Comparison of ENCODE assay signal across 9 cellular contexts in the genomic region with DNA sequence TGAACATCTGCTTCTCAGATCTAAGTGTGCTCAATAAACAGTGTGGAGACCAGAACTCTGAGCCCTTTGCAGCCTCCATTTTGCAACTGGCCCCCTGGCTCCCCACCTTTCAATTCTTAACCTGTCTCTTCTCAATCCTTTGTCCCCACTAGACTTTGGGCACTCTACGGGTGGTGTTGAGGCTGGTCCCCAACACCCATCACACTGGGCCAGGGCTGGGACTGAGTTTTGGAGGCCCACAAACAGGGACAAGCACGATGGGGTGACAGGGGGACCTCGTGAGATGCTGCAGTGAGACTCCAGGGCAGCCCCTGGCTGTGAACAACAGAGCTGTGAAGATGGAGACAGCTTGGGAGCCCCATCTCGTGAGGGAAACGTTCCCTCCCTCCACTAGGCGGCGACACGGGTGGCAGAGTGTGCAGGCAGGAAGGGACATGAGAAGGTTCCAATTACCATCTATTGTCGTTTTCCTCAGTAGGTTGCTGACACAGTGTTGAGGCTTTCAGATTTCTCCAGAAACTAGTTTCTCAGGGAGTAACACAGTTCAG. TPM values are rescaled to one million over a fixed set of nuclear protein-coding genes. Genes with fewer than 3 reads are reported as not detected.
A peak's percentile ranks its signal among the peaks of the same experiment; 100 is the strongest.
DNase-seq lines count a peak whose midpoint lies in the region; ATAC-seq and TF ChIP-seq lines count a peak whose summit lies in the region.
"Had no signal": no experiment of that assay in that cellular context is flagged by ENCODE, and none has a peak within 500 bp of the region (broad histone marks: within the 10 kb centered on the region; RNA-seq: fewer than 3 reads in every experiment).

No MANE protein-coding gene starts in this region.

- H3K36me3 Mint-ChIP-seq in activated naive CD8-positive, alpha-beta T cell, result peaks cover 12% of the 10 kb centered on the region
- H3K36me3 Mint-ChIP-seq in immature natural killer cell, result peaks cover 3 to 9% (median 4%) of the 10 kb centered on the region in 3 donors
- peaks cover 56% of the 10 kb centered on the region for H3K36me3 Mint-ChIP-seq in stimulated activated effector memory CD8-positive, alpha-beta T cell treated with anti-CD3 and anti-CD28 coated beads, Interleukin-12 subunit alpha, Interleukin-12 subunit beta, amount 100 ng/mL, for 72 hours

- no peak for ATAC-seq in stimulated activated effector memory CD8-positive, alpha-beta T cell treated with anti-CD3 and anti-CD28 coated beads, Interleukin-12 subunit alpha, Interleukin-12 subunit beta, amount 100 ng/mL, for 72 hours
- no peak for ATAC-seq in GM18519 (IDR thresholded peaks at IDR 0.05; ENCODE audit: low FRiP score, unreplicated experiment)
- ATAC-seq: left colon had no signal

- peak; percentile 46 for DNase-seq in RKO (ENCODE audit: low spot score)
- DNase-seq in immature natural killer cell, result peak; percentile 42 to 65 (median 60)
- DNase-seq in stimulated activated effector memory CD8-positive, alpha-beta T cell treated with anti-CD3 and anti-CD28 coated beads, Interleukin-12 subunit alpha, Interleukin-12 subunit beta, amount 100 ng/mL, for 72 hours (ENCODE audit: low spot score in 2 of 2), result no peak
- DNase-seq in DMS79 (lab: John Stamatoyannopoulos, UW), result no peak

- H3K27me3 Mint-ChIP-seq in activated naive CD8-positive, alpha-beta T cell, result no peaks in the 10 kb centered on the region
- H3K27me3 Mint-ChIP-seq in immature natural killer cell (ENCODE audit: low read depth in 3 of 3), result peaks cover 5 to 9% (median 9%) of the 10 kb centered on the region in 3 donors

- TF ChIP-seq CTCF in 22Rv1 (IDR thresholded peaks at IDR 0.05) (peak; percentile 74), GM12872 (IDR thresholded peaks at IDR 0.05; ENCODE audit: insufficient read depth, low read depth, low read length) (peak; percentile 79)

- H3K27ac Mint-ChIP-seq in activated naive CD8-positive, alpha-beta T cell, result no peak overlapping the region
- H3K27ac Mint-ChIP-seq in immature natural killer cell, result peak overlapping the region in 4 of 6 donors; percentile 28 to 64 (median 43)
- peak overlapping the region; percentile 78 for H3K27ac Mint-ChIP-seq in stimulated activated effector memory CD8-positive, alpha-beta T cell treated with anti-CD3 and anti-CD28 coated beads, Interleukin-12 subunit alpha, Interleukin-12 subunit beta, amount 100 ng/mL, for 72 hours

- peak overlapping the region; percentile 98 for H3K27ac ChIP-seq in 22Rv1

- peaks cover 41% of the 10 kb centered on the region for H3K4me1 Mint-ChIP-seq in activated naive CD8-positive, alpha-beta T cell (ENCODE audit: low read depth)
- H3K4me1 Mint-ChIP-seq in immature natural killer cell, result peaks cover 41 to 44% of the 10 kb centered on the region in 2 donors
- peaks cover 41% of the 10 kb centered on the region for H3K4me1 Mint-ChIP-seq in stimulated activated effector memory CD8-positive, alpha-beta T cell treated with anti-CD3 and anti-CD28 coated beads, Interleukin-12 subunit alpha, Interleukin-12 subunit beta, amount 100 ng/mL, for 72 hours

- H3K9me3 Mint-ChIP-seq in activated naive CD8-positive, alpha-beta T cell (ENCODE audit: low read depth), result no peaks in the 10 kb centered on the region
- no peaks in the 10 kb centered on the region for H3K9me3 Mint-ChIP-seq in immature natural killer cell
- H3K9me3 Mint-ChIP-seq in stimulated activated effector memory CD8-positive, alpha-beta T cell treated with anti-CD3 and anti-CD28 coated beads, Interleukin-12 subunit alpha, Interleukin-12 subunit beta, amount 100 ng/mL, for 72 hours, result no peaks in the 10 kb centered on the region

- peak overlapping the region; percentile 63 for H3K4me3 Mint-ChIP-seq in activated naive CD8-positive, alpha-beta T cell
- H3K4me3 Mint-ChIP-seq in immature natural killer cell, result peak overlapping the region; percentile 22 to 68 (median 63)
- peak overlapping the region; percentile 36 for H3K4me3 Mint-ChIP-seq in stimulated activated effector memory CD8-positive, alpha-beta T cell treated with anti-CD3 and anti-CD28 coated beads, Interleukin-12 subunit alpha, Interleukin-12 subunit beta, amount 100 ng/mL, for 72 hours

RNA-seq across cellular contexts. Expression of a gene that starts 1.2 kb away (rescaled TPM):
- 10 to 100 TPM in 1 of 3 donors, 1 to 10 TPM in 2; 5.6 to 12.4 (median 7.3) TPM for polyA plus RNA-seq in immature natural killer cell

RNA-seq across cellular contexts. Expression of a gene that starts 3.5 kb away (rescaled TPM):
- 10 to 100 TPM; 13.7 to 27.4 (median 27.4) TPM for polyA plus RNA-seq in immature natural killer cell

RNA-seq across cellular contexts. Expression of a gene that starts 11.7 kb away (rescaled TPM):
- polyA plus RNA-seq in immature natural killer cell, result 10 to 100 TPM; 46.5 to 51.4 (median 49.9) TPM

RNA-seq across cellular contexts. Expression of a gene that starts 29.9 kb away (rescaled TPM):
- 10 to 100 TPM in 2 of 3 donors, 1 to 10 TPM in 1; 9.7 to 22.5 (median 11.6) TPM for polyA plus RNA-seq in immature natural killer cell

Comparison
In these comparisons a context has a peak if more than half of its experiments do, and no peak if none do; other contexts are left out.
1. DNase-seq: peak in RKO (single experiment) and immature natural killer cell (3 of 3); none in stimulated activated effector memory CD8-positive, alpha-beta T cell treated with anti-CD3 and anti-CD28 coated beads, Interleukin-12 subunit alpha, Interleukin-12 subunit beta, amount 100 ng/mL, for 72 hours (0 of 2) and DMS79 (single experiment).
2. Peak in every context shown above with its lines, with median percentiles within 50 percentile points of each other: H3K4me3 Mint-ChIP-seq.